In genomic region chr3:45592830-45593707, GRCh38 we compare ENCODE assay signal across 8 cellular contexts. TPM values are rescaled to one million over a fixed set of nuclear protein-coding genes. Genes with fewer than 3 reads are reported as not detected.
A peak's percentile ranks its signal among the peaks of the same experiment; 100 is the strongest.
DNase-seq lines count a peak whose midpoint lies in the region; TF ChIP-seq lines count a peak whose summit lies in the region.

No MANE protein-coding gene starts in this region.

- TF ChIP-seq CTCF in Calu3 (IDR thresholded peaks at IDR 0.05; ENCODE audit: unreplicated experiment) (peak; percentile 73), endodermal cell (conservative IDR thresholded peaks at IDR 0.05) (peak; percentile 90)

- H3K9ac ChIP-seq in endodermal cell (ENCODE audit: extremely low read depth, low read length, poor library complexity, severe bottlenecking): no peak overlapping the region
- peak overlapping the region; percentile 88 for H3K9ac ChIP-seq in mesenchymal stem cell (ENCODE audit: low read length)

- H3K27ac Mint-ChIP-seq in Calu3 (ENCODE audit: unreplicated experiment) (peak overlapping the region; percentile 1), endodermal cell (peak overlapping the region; percentile 85)

- H3K23ac ChIP-seq in mesenchymal stem cell (ENCODE audit: low read length in 2 of 2): no peak overlapping the region

- H4K8ac ChIP-seq in mesenchymal stem cell (ENCODE audit: low read length): peak overlapping the region; percentile 98

- peak overlapping the region; percentile 31 for H2BK15ac ChIP-seq in mesenchymal stem cell (ENCODE audit: low read depth, poor library complexity, severe bottlenecking)

- H3K9me3 ChIP-seq in endodermal cell (ENCODE audit: control insufficient read depth, low read length): peaks cover 6% of the 10 kb centered on the region
- no peaks in the 10 kb centered on the region for H3K9me3 ChIP-seq in mesenchymal stem cell (ENCODE audit: control insufficient read depth, low read length)

- peak overlapping the region; percentile 55 to 68 for H3K4ac ChIP-seq in mesenchymal stem cell (ENCODE audit: low read depth in 1 of 2, low read length in 2 of 2)

- H3K4me2 ChIP-seq in mesenchymal stem cell (ENCODE audit: low read length, poor library complexity, severe bottlenecking): peak overlapping the region; percentile 68

- no peaks in the 10 kb centered on the region for H3K79me1 ChIP-seq in mesenchymal stem cell (replicated peaks; ENCODE audit: low read length, poor library complexity, severe bottlenecking)

- peak overlapping the region; percentile 57 for H2BK120ac ChIP-seq in mesenchymal stem cell (ENCODE audit: low read depth, low read length)

- H3K36me3 Mint-ChIP-seq in Calu3 (ENCODE audit: insufficient read depth, unreplicated experiment) (peaks cover 30% of the 10 kb centered on the region), endodermal cell (ENCODE audit: low read depth) (peaks cover 9% of the 10 kb centered on the region)

- no peak overlapping the region for H3K14ac ChIP-seq in mesenchymal stem cell (ENCODE audit: low read length in 2 of 2)

- peak overlapping the region; percentile 85 to 94 for H3K18ac ChIP-seq in mesenchymal stem cell (ENCODE audit: low read depth in 1 of 2, low read length in 2 of 2)

- H3K4me1 ChIP-seq in endodermal cell (ENCODE audit: control insufficient read depth, insufficient read depth, low read length): peaks cover 7% of the 10 kb centered on the region
- peaks cover 35% of the 10 kb centered on the region for H3K4me1 ChIP-seq in mesenchymal stem cell (ENCODE audit: control insufficient read depth, insufficient read depth, low read depth, low read length)

- H4K91ac ChIP-seq in mesenchymal stem cell (ENCODE audit: low read length): peak overlapping the region; percentile 77

- no TSS peak for BruUV-seq in Calu3 (replicated peaks; lab: Mats Ljungman, UMichigan)

- H3K27me3 ChIP-seq in endodermal cell (ENCODE audit: control insufficient read depth, insufficient read depth, low read length, poor library complexity, severe bottlenecking): no peaks in the 10 kb centered on the region
- H3K27me3 ChIP-seq in mesenchymal stem cell (ENCODE audit: control insufficient read depth in 1 of 2, insufficient read depth in 1 of 2, low read length in 2 of 2): no peaks in the 10 kb centered on the region

- H2AFZ ChIP-seq in mesenchymal stem cell (ENCODE audit: low read depth, low read length): no peak overlapping the region

- 8 to 9% methylated on average over 28 to 34 of the region's 35 CpGs for WGBS in endodermal cell (ENCODE audit: insufficient coverage in 1 of 2, insufficient read length in 1 of 2), 2 experiments
- 6% methylated on average over 34 of the region's 35 CpGs for WGBS in mesenchymal stem cell

- intact Hi-C loops in Calu3 (cut with micrococcal nuclease; ENCODE audit: unreplicated experiment): loop anchor here (1.0 to 2.0 kb wide), 3 partner anchors 20 to 82 kb away; no protein-coding TSS in a partner anchor

- peak overlapping the region; percentile 75 for H3K4me3 Mint-ChIP-seq in Calu3 (ENCODE audit: low read depth, unreplicated experiment)
- H3K4me3 Mint-ChIP-seq in endodermal cell: peak overlapping the region; percentile 79

- H3K4me1 Mint-ChIP-seq in Calu3 (ENCODE audit: low read depth, unreplicated experiment) (peaks cover 23% of the 10 kb centered on the region), endodermal cell (peaks cover 27% of the 10 kb centered on the region)

- no peaks in the 10 kb centered on the region for H3K9me3 Mint-ChIP-seq in Calu3 (ENCODE audit: low read depth, unreplicated experiment)
- H3K9me3 Mint-ChIP-seq in endodermal cell: peaks cover 6% of the 10 kb centered on the region

- peaks cover 14% of the 10 kb centered on the region for H3K27me3 Mint-ChIP-seq in Calu3 (ENCODE audit: unreplicated experiment)
- peaks cover 2% of the 10 kb centered on the region for H3K27me3 Mint-ChIP-seq in endodermal cell (ENCODE audit: insufficient read depth)

- H3K4me3 ChIP-seq in endodermal cell (ENCODE audit: low read length) (peak overlapping the region; percentile 51), mesenchymal stem cell (ENCODE audit: insufficient read depth in 1 of 2, low read depth in 1 of 2, low read length in 2 of 2) (peak overlapping the region; percentile 70 to 74)

- DNase-seq in Calu3 (peak; percentile 95), HK-2 (ENCODE audit: unreplicated experiment) (peak; percentile 84), NOMO-1 treated with dmso at 0.1 percent for 144 hours (lab: John Stamatoyannopoulos, UW; ENCODE audit: unreplicated experiment) (peak; percentile 85), endodermal cell (peak; percentile 98), mesenchymal stem cell (peak; percentile 95), cortex of kidney (lab: John Stamatoyannopoulos, UW) (no peak)
- DNase-seq in activated CD8-positive, alpha-beta memory T cell treated with anti-CD3 and anti-CD28 coated beads, Interleukin-2, amount 50 U/mL, for 24 hours (ENCODE audit: extremely low read depth): peak; percentile 23
- DNase-seq in stimulated activated CD8-positive, alpha-beta memory T cell treated with anti-CD3 and anti-CD28 coated beads, Interleukin-12 subunit alpha, Interleukin-12 subunit beta, amount 100 ng/mL, for 1 hour (ENCODE audit: low read depth): peak; percentile 49

- H2AK5ac ChIP-seq in mesenchymal stem cell (ENCODE audit: low read length, severe bottlenecking): no peak overlapping the region

- CTCF ChIA-PET in Calu3 (lab: Charles Lee): interaction anchor here (0.6 to 1.0 kb wide), 3 partner anchors 20 to 67 kb away, joined by 3 to 5 read pairs (median 3); no protein-coding TSS in a partner anchor

- H2BK12ac ChIP-seq in mesenchymal stem cell (ENCODE audit: low read length in 2 of 2): peak overlapping the region; percentile 45 to 76

- no peaks in the 10 kb centered on the region for H3K36me3 ChIP-seq in endodermal cell (ENCODE audit: control insufficient read depth, insufficient read depth, low read length)
- no peaks in the 10 kb centered on the region for H3K36me3 ChIP-seq in mesenchymal stem cell (ENCODE audit: control insufficient read depth in 1 of 2, insufficient read depth in 2 of 2, low read depth in 1 of 2, low read length in 2 of 2)

- no peak overlapping the region for H2BK5ac ChIP-seq in mesenchymal stem cell (ENCODE audit: low read depth, low read length, poor library complexity, severe bottlenecking)

- H3K27ac ChIP-seq in endodermal cell (ENCODE audit: low read depth, low read length) (no peak overlapping the region), mesenchymal stem cell (ENCODE audit: low read length, poor library complexity, severe bottlenecking) (peak overlapping the region; percentile 45)

RNA-seq across cellular contexts. Expression of gene LIMD1, which starts 1.5 kb away (rescaled TPM):
- 38.7 and 39.8 TPM in 2 replicates for total RNA-seq in Calu3 (2022)
- 10 to 100 TPM; 30.9 to 33.4 TPM for total RNA-seq in endodermal cell
- 16.5 TPM for polyA plus RNA-seq in endodermal cell (2013, experiment 1 of 2)
- polyA plus RNA-seq in endodermal cell (2013, experiment 2 of 2): 12.0 TPM
- polyA plus RNA-seq in mesenchymal stem cell (2013, experiment 1 of 2): 9.4 TPM
- polyA plus RNA-seq in mesenchymal stem cell (2013, experiment 2 of 2): 8.4 TPM
